Comparison of ENCODE assay signal across 9 cellular contexts in the genomic region with DNA sequence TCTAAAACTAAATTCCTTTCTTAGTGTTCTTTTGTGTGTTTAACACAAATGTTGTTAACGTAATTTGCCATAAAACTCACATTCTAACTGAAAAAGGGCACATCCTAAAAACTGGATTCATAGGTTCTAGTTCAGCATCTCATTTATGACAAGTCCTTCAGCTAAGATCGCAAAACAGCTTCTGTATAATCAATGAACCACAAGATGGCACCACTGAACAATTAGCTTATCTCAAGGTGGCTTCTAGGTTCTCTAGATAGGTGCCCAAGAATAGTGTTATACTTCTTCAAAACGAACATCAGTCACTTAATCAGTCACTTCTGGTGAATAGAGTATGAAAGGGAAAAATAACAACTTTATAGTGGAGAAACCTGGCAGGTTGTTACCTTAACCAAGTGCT. TPM values are rescaled to one million over a fixed set of nuclear protein-coding genes. Genes with fewer than 3 reads are reported as not detected.
DNase-seq lines count a peak whose midpoint lies in the region; ATAC-seq, FAIRE-seq and TF ChIP-seq lines count a peak whose summit lies in the region.
"Had no signal": no experiment of that assay in that cellular context is flagged by ENCODE, and none has a peak within 500 bp of the region (broad histone marks: within the 10 kb centered on the region; RNA-seq: fewer than 3 reads in every experiment).

No MANE protein-coding gene starts in this region.

- POLR2A ChIA-PET in AG04450 (lab: Yijun Ruan, JAX): no interaction called here

- H3K27ac ChIP-seq in AG04450 (ENCODE audit: low read depth, low read length): no peak overlapping the region
- no peak overlapping the region for H3K27ac ChIP-seq in uterus
- H3K27ac ChIP-seq in kidney (ENCODE audit: low read depth in 2 of 2, low read length in 2 of 2): no peak overlapping the region

- no peak overlapping the region for H3K9ac ChIP-seq in kidney (ENCODE audit: low read length in 2 of 2)

- ATAC-seq in HG02642 (IDR thresholded peaks at IDR 0.05; ENCODE audit: poor library complexity, unreplicated experiment) (no peak), HG03520 (IDR thresholded peaks at IDR 0.05; ENCODE audit: unreplicated experiment) (no peak)

- intact Hi-C loops in uterus (cut with DNase I; ENCODE audit: low total_unique reads) (no loop called here), kidney (cut with DNase I) (no loop called here)

- H3K4me1 ChIP-seq in uterus: no peaks in the 10 kb centered on the region
- no peaks in the 10 kb centered on the region for H3K4me1 ChIP-seq in kidney (ENCODE audit: control insufficient read depth in 1 of 2, insufficient read depth in 1 of 2, low read depth in 1 of 2, low read length in 2 of 2)

- TF ChIP-seq CTCF in AG04450 (IDR thresholded peaks at IDR 0.05; ENCODE audit: low read depth, low read length) (peak; percentile 43), uterus (IDR thresholded peaks at IDR 0.05) (no peak), kidney (IDR thresholded peaks at IDR 0.05; ENCODE audit: borderline replicate concordance, extremely low read depth, insufficient read depth) (no peak)

- H3K36me3 ChIP-seq in uterus (no peaks in the 10 kb centered on the region), kidney (ENCODE audit: control insufficient read depth in 1 of 2, insufficient read depth in 2 of 2, low read length in 2 of 2) (no peaks in the 10 kb centered on the region)

- no peak overlapping the region for H3K4me3 ChIP-seq in AG04450 (ENCODE audit: low read depth, low read length)
- no peak overlapping the region for H3K4me3 ChIP-seq in uterus
- no peak overlapping the region for H3K4me3 ChIP-seq in kidney (ENCODE audit: low read length in 2 of 2)

- H3K9me3 ChIP-seq in AG04450 (ENCODE audit: control insufficient read depth, insufficient read depth, low read length) (no peaks in the 10 kb centered on the region), uterus (no peaks in the 10 kb centered on the region), kidney (ENCODE audit: control insufficient read depth in 1 of 2, low read length in 2 of 2) (no peaks in the 10 kb centered on the region)

- CTCF ChIA-PET in AG04450 (lab: Charles Lee): interaction anchor here (0.9 to 1.8 kb wide), 6 partner anchors 10 to 163 kb away, joined by 3 to 7 read pairs (median 4); no protein-coding TSS in a partner anchor

- TF ChIP-seq POLR2A in uterus (IDR thresholded peaks at IDR 0.05): no peak

- no peak for DNase-seq in AG04450 (ENCODE audit: low read depth, low spot score)
- DNase-seq in H4 (ENCODE audit: low spot score): peak; percentile 16
- DNase-seq in OCI-M1 (lab: John Stamatoyannopoulos, UW): peak; percentile 38
- peak; percentile 11 for DNase-seq in iPS DF 4.7 (ENCODE audit: extremely low read depth, low spot score)
- no peak for DNase-seq in uterus
- no peak for DNase-seq in kidney
- DNase-seq: activated CD8-positive, alpha-beta memory T cell treated with anti-CD3 and anti-CD28 coated beads, Interleukin-2, amount 50 U/mL, for 4 hours had no signal

- H3K27me3 ChIP-seq in AG04450 (ENCODE audit: control insufficient read depth, insufficient read depth, low read length) (no peaks in the 10 kb centered on the region), uterus (no peaks in the 10 kb centered on the region)

- FAIRE-seq in kidney (lab: Jason Lieb, UNC): no peak

RNA-seq across cellular contexts. Expression of a gene that starts 54.3 kb away (rescaled TPM):
- 2.2 and 2.8 TPM in 2 replicates for polyA plus RNA-seq in AG04450 (2011; rRNA removed)
- polyA minus RNA-seq in AG04450 (2011; rRNA and poly(A)+ RNA removed): 4.4 and 4.8 TPM in 2 replicates
- total RNA-seq in H4 (2014; rRNA removed; shearing (Covaris generic)): 0.02 and 0.06 TPM in 2 replicates
- 10 to 100 TPM in 1 of 4 donors, 1 to 10 TPM in 3; 1.5 to 30.2 (median 2.8) TPM for total RNA-seq in uterus
- total RNA-seq in kidney: 5.0 TPM
- 7.9 TPM for polyA plus RNA-seq in kidney (ENCODE audit: insufficient read depth, low read depth, low replicate concordance)

Comparison
In these comparisons a context has a peak if more than half of its experiments do, and no peak if none do; other contexts are left out.
1. DNase-seq: peak in H4 (single experiment), OCI-M1 (single experiment) and iPS DF 4.7 (single experiment); none in AG04450 (single experiment), uterus (0 of 2) and kidney (single experiment).